8 cellular contexts compared by ENCODE assay signal in the genomic region with DNA sequence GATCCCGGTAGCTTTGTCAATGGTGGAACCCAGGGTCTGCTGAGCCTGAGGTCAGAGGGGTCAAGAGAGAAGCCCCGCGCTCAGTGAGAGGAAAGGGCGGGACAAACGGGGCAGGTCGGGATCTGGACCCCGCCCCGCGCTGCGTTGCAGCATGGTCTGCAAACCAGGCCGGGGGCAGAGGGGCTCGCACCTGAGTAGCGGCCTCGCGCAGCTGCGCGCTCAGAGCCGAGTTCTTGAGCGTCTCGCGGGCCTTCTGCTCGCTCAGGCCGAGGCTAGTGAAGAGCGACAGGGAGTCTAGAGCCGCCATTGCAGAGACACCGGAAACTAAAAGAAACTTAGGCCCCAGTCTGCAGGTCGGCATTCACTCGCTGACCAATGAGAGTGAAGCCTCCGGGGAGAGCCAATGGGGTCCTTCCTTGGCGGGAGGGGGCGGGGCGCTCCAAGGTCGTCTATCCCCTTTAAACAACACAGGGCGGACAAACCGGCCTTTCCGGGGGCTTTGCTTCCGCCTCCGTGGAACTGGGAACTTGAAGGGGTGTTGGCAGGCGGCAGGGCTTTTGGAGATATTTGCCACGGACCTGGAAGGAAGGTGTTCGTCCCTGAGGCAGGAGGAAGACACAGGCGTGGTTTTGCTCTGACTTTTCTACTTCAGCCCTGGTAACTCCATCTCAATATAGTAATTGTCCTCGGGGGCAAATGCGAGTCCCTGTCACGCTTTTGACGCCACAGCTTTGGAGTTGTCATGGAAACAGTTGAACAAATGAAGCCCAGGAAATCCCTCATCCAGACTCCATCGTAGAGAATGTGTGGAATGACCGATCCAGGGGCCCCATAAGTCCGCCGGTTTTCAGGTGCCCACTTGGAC. TPM values are rescaled to one million over a fixed set of nuclear protein-coding genes. Genes with fewer than 3 reads are reported as not detected.
DNase-seq lines count a peak whose midpoint lies in the region; ATAC-seq, FAIRE-seq and TF ChIP-seq lines count a peak whose summit lies in the region.

Gene QARS1 (minus strand): TSS at position 331 of the 865 bp plus-strand sequence. CDS start 24 bp downstream, at position 307.

- peak within 1 kb of the TSS; percentile 93 for H3K27ac ChIP-seq in upper lobe of right lung

- intact Hi-C loops in left cardiac atrium (cut with DNase I) (no loop called here), upper lobe of right lung (cut with DNase I) (no loop called here)

- FAIRE-seq in GM12891 (lab: Jason Lieb, UNC), result peak; percentile 92

- peaks cover 21% of the 10 kb centered on the region for H3K4me1 ChIP-seq in upper lobe of right lung

- H3K36me3 Mint-ChIP-seq in T-helper 17 cell (ENCODE audit: low read depth), result peaks cover 6% of the 10 kb centered on the region
- H3K36me3 Mint-ChIP-seq in progenitor cell of endocrine pancreas (ENCODE audit: insufficient read depth), result peaks cover 15% of the 10 kb centered on the region

- peak within 1 kb of the TSS; percentile 99 for H3K4me3 ChIP-seq in upper lobe of right lung

- H3K4me1 Mint-ChIP-seq in T-helper 17 cell (peaks cover 30% of the 10 kb centered on the region), progenitor cell of endocrine pancreas (ENCODE audit: low read depth) (peaks cover 22% of the 10 kb centered on the region)

- peak; percentile 94 for TF ChIP-seq POLR2A in GM12891 (IDR thresholded peaks at IDR 0.05; ENCODE audit: low read depth, low read length)

- H3K27ac Mint-ChIP-seq in T-helper 17 cell (peak within 1 kb of the TSS; percentile 96), progenitor cell of endocrine pancreas (peak within 1 kb of the TSS; percentile 99)

- H3K9me3 ChIP-seq in T-helper 17 cell (ENCODE audit: control insufficient read depth, low read length, poor library complexity, severe bottlenecking), result no peaks in the 10 kb centered on the region
- no peaks in the 10 kb centered on the region for H3K9me3 ChIP-seq in upper lobe of right lung

- H3K36me3 ChIP-seq in upper lobe of right lung, result peaks cover 61% of the 10 kb centered on the region

- DNase-seq in GM12891 (ENCODE audit: insufficient read length, low spot score), result peak; percentile 98
- DNase-seq in NCI-H1694 (lab: John Stamatoyannopoulos, UW), result peak; percentile 17
- peak; percentile 77 to 81 (median 79) for DNase-seq in T-helper 17 cell
- peak; percentile 75 for DNase-seq in amniotic stem cell (lab: John Stamatoyannopoulos, UW)
- DNase-seq in left cardiac atrium, result peak; percentile 96
- peak; percentile 92 for DNase-seq in progenitor cell of endocrine pancreas (ENCODE audit: low spot score, unreplicated experiment)
- peak; percentile 95 for DNase-seq in upper lobe of right lung

- TF ChIP-seq CTCF in progenitor cell of endocrine pancreas (IDR thresholded peaks at IDR 0.05; ENCODE audit: unreplicated experiment) (no peak), upper lobe of right lung (IDR thresholded peaks at IDR 0.05) (no peak)

- H3K27me3 Mint-ChIP-seq in T-helper 17 cell (no peaks in the 10 kb centered on the region), progenitor cell of endocrine pancreas (no peaks in the 10 kb centered on the region)

- H3K4me3 Mint-ChIP-seq in T-helper 17 cell (peak within 1 kb of the TSS; percentile 96), progenitor cell of endocrine pancreas (ENCODE audit: low read depth) (peak within 1 kb of the TSS; percentile 99)

- ATAC-seq in HG02840 (IDR thresholded peaks at IDR 0.05; ENCODE audit: low FRiP score, unreplicated experiment) (peak; percentile 85), T-helper 17 cell (peak; percentile 99), left cardiac atrium (peak; percentile 99), upper lobe of right lung (peak; percentile 98)

- no peaks in the 10 kb centered on the region for H3K9me3 Mint-ChIP-seq in progenitor cell of endocrine pancreas (ENCODE audit: low read depth)

- no peaks in the 10 kb centered on the region for H3K27me3 ChIP-seq in upper lobe of right lung

TF ChIP-seq in GM12891, 5 proteins besides CTCF, POLR2A, EP300 and RAD21:
- TF ChIP-seq SPI1 (IDR thresholded peaks at IDR 0.05; ENCODE audit: low read depth, low read length), result no peak
- TF ChIP-seq PAX5 (IDR thresholded peaks at IDR 0.05; ENCODE audit: insufficient read depth, low read length, severe bottlenecking), result no peak
- TF ChIP-seq POLR2AphosphoS5 (IDR thresholded peaks at IDR 0.05; ENCODE audit: low read depth, low read length), result peak; percentile 88
- peak; percentile 97 for TF ChIP-seq TAF1 (IDR thresholded peaks at IDR 0.05; ENCODE audit: low read depth, low read length)

RNA-seq across cellular contexts. Expression of gene QARS1, which starts in this region (rescaled TPM):
- polyA plus RNA-seq in GM12891 (2012; ENCODE audit: low read depth, missing spikeins), result 328 TPM
- 100 to 1,000 TPM; 214 to 269 TPM for total RNA-seq in T-helper 17 cell
- 100 to 1,000 TPM; 150 to 166 TPM for total RNA-seq in left cardiac atrium
- 402 and 417 TPM in 2 replicates for total RNA-seq in progenitor cell of endocrine pancreas
- total RNA-seq in upper lobe of right lung, result 172 TPM

Comparison
In these comparisons a context has a peak if more than half of its experiments do, and no peak if none do; other contexts are left out.
1. Peak in every context shown above with its lines: DNase-seq, ATAC-seq, H3K4me3 ChIP-seq and H3K27ac ChIP-seq.
2. DNase-seq: peak in every context shown above with its lines; median percentile 98 in GM12891; 96 in left cardiac atrium; 95 in upper lobe of right lung; 92 in progenitor cell of endocrine pancreas; 79 in T-helper 17 cell; 75 in amniotic stem cell; 17 in NCI-H1694.